Comparison of ENCODE assay signal across 9 cellular contexts in genomic region chr1:31984419-31985347, GRCh38. TPM values are rescaled to one million over a fixed set of nuclear protein-coding genes. Genes with fewer than 3 reads are reported as not detected.
DNase-seq lines count a peak whose midpoint lies in the region; ATAC-seq, FAIRE-seq and TF ChIP-seq lines count a peak whose summit lies in the region.
"Had no signal": no experiment of that assay in that cellular context is flagged by ENCODE, and none has a peak within 500 bp of the region (broad histone marks: within the 10 kb centered on the region; RNA-seq: fewer than 3 reads in every experiment).

No MANE protein-coding gene starts in this region.

- H3K9ac ChIP-seq in GM12878 (ENCODE audit: control insufficient read depth, insufficient read depth, low read length) = peak overlapping the region; percentile 58

- H3K27ac ChIP-seq in CD4-positive, CD25-positive, alpha-beta regulatory T cell (ENCODE audit: insufficient read depth, low read length, poor library complexity, severe bottlenecking) = peak overlapping the region; percentile 73
- peak overlapping the region; percentile 77 for H3K27ac ChIP-seq in GM12878 (ENCODE audit: control insufficient read depth, insufficient read depth)

- H3K9me3 ChIP-seq in CD4-positive, CD25-positive, alpha-beta regulatory T cell (ENCODE audit: control insufficient read depth in 2 of 2, low read length in 2 of 2) = no peaks in the 10 kb centered on the region
- no peaks in the 10 kb centered on the region for H3K9me3 ChIP-seq in GM12878 (replicated peaks; ENCODE audit: control insufficient read depth, insufficient read depth, low read length)

- peak overlapping the region; percentile 72 for H2AFZ ChIP-seq in GM12878 (ENCODE audit: control insufficient read depth, low read depth, low read length)

- peak; percentile 91 to 94 for ATAC-seq in CD4-positive, CD25-positive, alpha-beta regulatory T cell (ENCODE audit: low read depth in 2 of 2)
- ATAC-seq in GM12878 (peak; percentile 40), natural killer cell (peak; percentile 39 to 65 (median 62)), HG03457 (IDR thresholded peaks at IDR 0.05; ENCODE audit: unreplicated experiment) (no peak), HG03439 (IDR thresholded peaks at IDR 0.05; ENCODE audit: unreplicated experiment) (no peak)

- peaks cover 45% of the 10 kb centered on the region for H3K4me1 ChIP-seq in CD4-positive, CD25-positive, alpha-beta regulatory T cell (ENCODE audit: control insufficient read depth, insufficient read depth, low read length, poor library complexity, severe bottlenecking)
- H3K4me1 ChIP-seq in GM12878 (ENCODE audit: control insufficient read depth, insufficient read depth, low read length) = peaks cover 32% of the 10 kb centered on the region

- no peak for TF ChIP-seq CTCF in GM12878 (IDR thresholded peaks at IDR 0.05 in 2 of 3, conservative IDR thresholded peaks at IDR 0.05 in 1 of 3; ENCODE audit: control insufficient read depth in 2 of 3, extremely low read depth in 1 of 3, insufficient read depth in 1 of 3, low read depth in 3 of 3, low read length in 3 of 3)
- TF ChIP-seq CTCF in natural killer cell (IDR thresholded peaks at IDR 0.05) = no peak

- TF ChIP-seq RAD21 in GM12878 (IDR thresholded peaks at IDR 0.05; ENCODE audit: insufficient read depth, low read depth, low read length) = no peak

- no peaks in the 10 kb centered on the region for H4K20me1 ChIP-seq in GM12878 (ENCODE audit: control insufficient read depth, insufficient read depth)

- no peak for FAIRE-seq in GM12878 (lab: Jason Lieb, UNC)
- FAIRE-seq: RCC 7860 had no signal

- peak in 1 of 3 donors; percentile 76 for DNase-seq in CD4-positive, CD25-positive, alpha-beta regulatory T cell
- DNase-seq in RPMI8226 (peak; percentile 63), GM12878 (ENCODE audit: low read depth, low spot score) (no peak), natural killer cell (peak; percentile 24), mesenteric fat pad (ENCODE audit: low spot score) (no peak), NCI-H226 (no peak)

- H3K4me1 Mint-ChIP-seq in CD4-positive, CD25-positive, alpha-beta regulatory T cell = peaks cover 25 to 60% (median 41%) of the 10 kb centered on the region in 4 donors
- H3K4me1 Mint-ChIP-seq in natural killer cell = peaks cover 48 to 53% of the 10 kb centered on the region in 2 donors

- 37% methylated on average over 3 of the region's 6 CpGs for WGBS in GM12878 (ENCODE audit: insufficient coverage, insufficient replicate concordance, low lambda C conversion rate, missing lambda C conversion rate)

- H3K79me2 ChIP-seq in GM12878 (ENCODE audit: control insufficient read depth, insufficient read depth, low read length) = no peaks in the 10 kb centered on the region

- no peaks in the 10 kb centered on the region for H3K36me3 Mint-ChIP-seq in CD4-positive, CD25-positive, alpha-beta regulatory T cell
- H3K36me3 Mint-ChIP-seq in natural killer cell = no peaks in the 10 kb centered on the region

- H3K4me2 ChIP-seq in GM12878 (ENCODE audit: control insufficient read depth, insufficient read depth) = peak overlapping the region; percentile 68

- peak overlapping the region; percentile 29 for H3K4me3 ChIP-seq in CD4-positive, CD25-positive, alpha-beta regulatory T cell (ENCODE audit: low read depth, low read length)
- peak overlapping the region; percentile 48; the same call in 1 of the 2 replicates for H3K4me3 ChIP-seq in GM12878

- BruUV-seq in GM12878 (replicated peaks; lab: Mats Ljungman, UMichigan) = no TSS peak

- no peaks in the 10 kb centered on the region for H3K9me3 Mint-ChIP-seq in CD4-positive, CD25-positive, alpha-beta regulatory T cell
- H3K9me3 Mint-ChIP-seq in natural killer cell = no peaks in the 10 kb centered on the region

- no peak for TF ChIP-seq EP300 in GM12878 (IDR thresholded peaks at IDR 0.05; ENCODE audit: borderline replicate concordance in 1 of 2, control insufficient read depth in 1 of 2, low read depth in 2 of 2, low read length in 2 of 2)

- intact Hi-C loops in GM12878 (cut with micrococcal nuclease; ENCODE audit: unreplicated experiment) (loop anchor here (5.0 kb wide), 2 partner anchors 33 to 322 kb away; no protein-coding TSS in a partner anchor), natural killer cell (cut with micrococcal nuclease) (loop anchor here (2.0 kb wide), 1 partner anchor 46 kb away; the partner anchor contains the start of gene PTP4A2)

- H3K4me3 Mint-ChIP-seq in CD4-positive, CD25-positive, alpha-beta regulatory T cell = peak overlapping the region; percentile 23 to 65 (median 42)
- peak overlapping the region; percentile 73 for H3K4me3 Mint-ChIP-seq in natural killer cell

- no peaks in the 10 kb centered on the region for H3K27me3 ChIP-seq in CD4-positive, CD25-positive, alpha-beta regulatory T cell (ENCODE audit: control insufficient read depth, insufficient read depth, low read length)
- no peaks in the 10 kb centered on the region for H3K27me3 ChIP-seq in GM12878 (replicated peaks in 1 of 2; ENCODE audit: control insufficient read depth in 2 of 2, insufficient read depth in 2 of 2, low read length in 1 of 2)

- RAD21 ChIA-PET in GM12878 (lab: Charles Lee; ENCODE audit: unreplicated experiment) = interaction anchor here (0.6 to 1.9 kb wide), 18 partner anchors 8 to 224 kb away, joined by 3 to 10 read pairs (median 5); partner anchors contain the start of genes KHDRBS1 and TMEM39B

- peak overlapping the region; percentile 78 to 99 (median 93) for H3K27ac Mint-ChIP-seq in CD4-positive, CD25-positive, alpha-beta regulatory T cell
- H3K27ac Mint-ChIP-seq in natural killer cell = peak overlapping the region; percentile 93 to 96

- peak; percentile 60 for TF ChIP-seq POLR2A in GM12878 (IDR thresholded peaks at IDR 0.05; ENCODE audit: low read depth, low read length)

- H3K36me3 ChIP-seq in CD4-positive, CD25-positive, alpha-beta regulatory T cell (ENCODE audit: control insufficient read depth, insufficient read depth, low read length) = no peaks in the 10 kb centered on the region
- H3K36me3 ChIP-seq in GM12878 (ENCODE audit: control insufficient read depth in 2 of 2, insufficient read depth in 2 of 2, low read length in 1 of 2) = no peaks in the 10 kb centered on the region

- SMC1A ChIA-PET in GM12878 (lab: Charles Lee; ENCODE audit: uncharacterized antibody, unreplicated experiment) = interaction anchor here (0.8 to 2.9 kb wide), 26 partner anchors 8 to 151 kb away, joined by 3 to 15 read pairs (median 4); partner anchors contain the start of gene KHDRBS1

- in situ Hi-C loops in GM12878 (cut with MboI) = no loop called here

- POLR2A ChIA-PET in GM12878 (lab: Charles Lee) = interaction anchor here (0.6 to 2.4 kb wide), 16 partner anchors 16 to 54 kb away, joined by 3 to 16 read pairs (median 5); partner anchors contain the start of genes KHDRBS1 and PTP4A2

- CTCF ChIA-PET in GM12878 (lab: Yijun Ruan, JAX) = interaction anchor here (0.6 to 3.8 kb wide), 16 partner anchors 7 to 263 kb away, joined by 3 to 27 read pairs (median 4); no protein-coding TSS in a partner anchor

- peaks cover 4% of the 10 kb centered on the region for H3K27me3 Mint-ChIP-seq in CD4-positive, CD25-positive, alpha-beta regulatory T cell
- no peaks in the 10 kb centered on the region for H3K27me3 Mint-ChIP-seq in natural killer cell (ENCODE audit: low read depth in 2 of 2)

TF ChIP-seq in GM12878, 131 proteins besides CTCF, POLR2A, EP300 and RAD21 (continues in another document):
- TF ChIP-seq ZNF384 (IDR thresholded peaks at IDR 0.05; ENCODE audit: borderline replicate concordance, low read depth, low read length) (no peak), PML (IDR thresholded peaks at IDR 0.05; ENCODE audit: low read length) (0 out of 2 replicates have a peak, but pooled peaks have one; percentile 8)

RNA-seq across cellular contexts. Expression of gene KHDRBS1, which starts 29.0 kb away (rescaled TPM):
- total RNA-seq in CD4-positive, CD25-positive, alpha-beta regulatory T cell = 100 TPM
- 100 to 1,000 TPM in 1 of 4 donors, 10 to 100 TPM in 3; 97.1 to 117 (median 99.4) TPM for polyA plus RNA-seq in CD4-positive, CD25-positive, alpha-beta regulatory T cell
- total RNA-seq in GM12878 (2013; cell fraction: nucleolus; rRNA removed) = 64.4 and 68.6 TPM in 2 replicates
- 70.5 and 82.1 TPM in 2 replicates for total RNA-seq in GM12878 (2014; rRNA removed)
- total RNA-seq in GM12878 (2014; rRNA removed; fragmentation: Illumina TruSeq; extraction: Trizol) = 94.4 and 96.7 TPM in 2 replicates
- 197 and 204 TPM in 2 replicates for total RNA-seq in GM12878 (2021)
- 86.5 TPM for polyA plus RNA-seq in GM12878 (2011; ENCODE audit: low read depth)
- 55.8 and 75.1 TPM in 2 replicates for polyA plus RNA-seq in GM12878 (2011; rRNA removed)
- polyA plus RNA-seq in GM12878 (2011; cell fraction: cytosol; rRNA removed) = 45.5 and 56.2 TPM in 2 replicates
- polyA plus RNA-seq in GM12878 (2011; cell fraction: nucleus; rRNA removed) = 47.1 and 71.8 TPM in 2 replicates
- 125 and 131 TPM in 2 replicates for polyA plus RNA-seq in GM12878 (2012)
- 163 and 170 TPM in 2 replicates for polyA plus RNA-seq in GM12878 (2014; fragmentation: Illumina TruSeq; extraction: Trizol)
- 10 to 100 TPM; 42.5 to 97.6 TPM for polyA plus RNA-seq in GM12878 (2014; fragmentation: Nextera tagmentation; extraction: Ambion mirVana)
- 90.0 and 97.9 TPM in 2 replicates for polyA plus RNA-seq in GM12878 (2014; rRNA removed)
- polyA plus RNA-seq in GM12878 (2016; fragmentation: Nextera tagmentation; extraction: Ambion mirVana) = 100 to 1,000 TPM; 142 to 157 TPM
- polyA minus RNA-seq in GM12878 (2011; rRNA and poly(A)+ RNA removed) = 29.4 and 34.5 TPM in 2 replicates
- 36.6 and 38.2 TPM in 2 replicates for polyA minus RNA-seq in GM12878 (2011; cell fraction: cytosol; rRNA and poly(A)+ RNA removed)
- 16.7 and 34.1 TPM in 2 replicates for polyA minus RNA-seq in GM12878 (2011; cell fraction: nucleus; rRNA and poly(A)+ RNA removed)
- total RNA-seq in natural killer cell = 100 to 1,000 TPM; 107 to 112 (median 109) TPM
- total RNA-seq in mesenteric fat pad = 80.1 TPM

RNA-seq across cellular contexts. Expression of gene PTP4A2, which starts 46.5 kb away (rescaled TPM):
- 364 TPM for total RNA-seq in CD4-positive, CD25-positive, alpha-beta regulatory T cell
- 100 to 1,000 TPM; 288 to 597 (median 387) TPM for polyA plus RNA-seq in CD4-positive, CD25-positive, alpha-beta regulatory T cell
- total RNA-seq in GM12878 (2013; cell fraction: nucleolus; rRNA removed) = 309 and 320 TPM in 2 replicates
- total RNA-seq in GM12878 (2014; rRNA removed) = 334 and 416 TPM in 2 replicates
- total RNA-seq in GM12878 (2014; rRNA removed; fragmentation: Illumina TruSeq; extraction: Trizol) = 390 and 401 TPM in 2 replicates
- 348 and 360 TPM in 2 replicates for total RNA-seq in GM12878 (2021)
- polyA plus RNA-seq in GM12878 (2011; ENCODE audit: low read depth) = 133 TPM
- 909 and 1,265 TPM in 2 replicates for polyA plus RNA-seq in GM12878 (2011; rRNA removed)
- polyA plus RNA-seq in GM12878 (2011; cell fraction: cytosol; rRNA removed) = 152 and 181 TPM in 2 replicates
- 120 and 153 TPM in 2 replicates for polyA plus RNA-seq in GM12878 (2011; cell fraction: nucleus; rRNA removed)
- 252 and 315 TPM in 2 replicates for polyA plus RNA-seq in GM12878 (2012)
- polyA plus RNA-seq in GM12878 (2014; fragmentation: Illumina TruSeq; extraction: Trizol) = 547 and 710 TPM in 2 replicates
- 100 to 1,000 TPM; 268 to 424 TPM for polyA plus RNA-seq in GM12878 (2014; fragmentation: Nextera tagmentation; extraction: Ambion mirVana)
- polyA plus RNA-seq in GM12878 (2014; rRNA removed) = 180 and 224 TPM in 2 replicates
- polyA plus RNA-seq in GM12878 (2016; fragmentation: Nextera tagmentation; extraction: Ambion mirVana) = 100 to 1,000 TPM; 232 to 423 TPM
- polyA minus RNA-seq in GM12878 (2011; rRNA and poly(A)+ RNA removed) = 326 and 414 TPM in 2 replicates
- 268 and 284 TPM in 2 replicates for polyA minus RNA-seq in GM12878 (2011; cell fraction: cytosol; rRNA and poly(A)+ RNA removed)
- polyA minus RNA-seq in GM12878 (2011; cell fraction: nucleus; rRNA and poly(A)+ RNA removed) = 63.8 and 72.4 TPM in 2 replicates
- 100 to 1,000 TPM; 435 to 527 (median 443) TPM for total RNA-seq in natural killer cell
- total RNA-seq in mesenteric fat pad = 472 TPM

Comparison
In these comparisons a context has a peak if more than half of its experiments do, and no peak if none do; other contexts are left out.
1. ATAC-seq: peak in CD4-positive, CD25-positive, alpha-beta regulatory T cell (2 of 2), GM12878 (single experiment) and natural killer cell (3 of 3); none in HG03457 (single experiment) and HG03439 (single experiment).
2. DNase-seq: peak in RPMI8226 (single experiment) and natural killer cell (single experiment); none in GM12878 (single experiment), mesenteric fat pad (single experiment) and NCI-H226 (single experiment).